Comparison of ENCODE assay signal across 14 cellular contexts in genomic region chr16:71474864-71475263, GRCh38. TPM values are rescaled to one million over a fixed set of nuclear protein-coding genes. Genes with fewer than 3 reads are reported as not detected.
DNase-seq lines count a peak whose midpoint lies in the region; ATAC-seq and TF ChIP-seq lines count a peak whose summit lies in the region.
"Had no signal": no experiment of that assay in that cellular context is flagged by ENCODE, and none has a peak within 500 bp of the region (broad histone marks: within the 10 kb centered on the region; RNA-seq: fewer than 3 reads in every experiment).

No MANE protein-coding gene starts in this region.

- H2BK5ac ChIP-seq in trophoblast cell (ENCODE audit: low read depth, low read length, poor library complexity) = no peak overlapping the region

- no peak overlapping the region for H2AK5ac ChIP-seq in trophoblast cell (ENCODE audit: low read length)

- H3K4me1 ChIP-seq in RWPE2 (ENCODE audit: insufficient read depth, poor library complexity, severe bottlenecking) (peaks cover 20% of the 10 kb centered on the region), trophoblast cell (ENCODE audit: control insufficient read depth in 1 of 2, insufficient read depth in 2 of 2, low read length in 2 of 2) (no peaks in the 10 kb centered on the region)

- peaks cover 2% of the 10 kb centered on the region for H3K9me3 ChIP-seq in RWPE2 (ENCODE audit: severe bottlenecking)
- H3K9me3 ChIP-seq in trophoblast cell (ENCODE audit: insufficient read depth, low read depth, low read length) = no peaks in the 10 kb centered on the region

- H3K27me3 ChIP-seq in RWPE2 (ENCODE audit: insufficient read depth, poor library complexity, severe bottlenecking) (no peaks in the 10 kb centered on the region), trophoblast cell (ENCODE audit: insufficient read depth, low read length) (no peaks in the 10 kb centered on the region)

- H2AFZ ChIP-seq in trophoblast cell (ENCODE audit: insufficient read depth, low read length, poor library complexity) = no peak overlapping the region

- WGBS in trophoblast cell (ENCODE audit: extremely low coverage, insufficient coverage, insufficient read length) = no CpG with 5 or more reads among the region's 3 CpGs

- POLR2A ChIA-PET in HEK293T (lab: Yijun Ruan, JAX) = interaction anchor here (1.0 to 1.1 kb wide), 2 partner anchors 9 to 13 kb away, joined by 3 to 5 read pairs; partner anchors contain the start of gene ZNF23

- H3K4ac ChIP-seq in trophoblast cell (ENCODE audit: low read depth, low read length) = no peak overlapping the region

- no peak overlapping the region for H2BK12ac ChIP-seq in trophoblast cell (ENCODE audit: low read length)

- H4K12ac ChIP-seq in trophoblast cell (ENCODE audit: low read depth, low read length) = no peak overlapping the region

- H3K79me2 ChIP-seq in trophoblast cell (ENCODE audit: control insufficient read depth, insufficient read depth, low read length, poor library complexity) = no peaks in the 10 kb centered on the region

- no peak overlapping the region for H3K9ac ChIP-seq in trophoblast cell (ENCODE audit: low read length)

- no peak for TF ChIP-seq CTCF in RWPE2 (IDR thresholded peaks at IDR 0.05; ENCODE audit: poor library complexity, severe bottlenecking)
- no peak for TF ChIP-seq CTCF in epithelial cell of proximal tubule (conservative IDR thresholded peaks at IDR 0.05; ENCODE audit: low read depth, low read length)

- DNase-seq in GM04504 (ENCODE audit: low read depth) = peak; percentile 76
- peak; percentile 80 for DNase-seq in RWPE2 (ENCODE audit: low spot score)
- peak; percentile 89 for DNase-seq in epithelial cell of proximal tubule (ENCODE audit: low read depth)
- DNase-seq in trophoblast cell = peak; percentile 59 to 69
- no peak for DNase-seq in NK-92 treated with Interleukin-12 subunit alpha and Interleukin-12 subunit beta, amount 100 ng/mL, for 24 hours (lab: John Stamatoyannopoulos, UW)
- no peak for DNase-seq in HEK293T (ENCODE audit: extremely low spot score)
- DNase-seq in SK-N-DZ (ENCODE audit: low spot score) = no peak
- no peak for DNase-seq in NCI-H748 treated with DMSO at 0.1 percent for 48 hours (lab: John Stamatoyannopoulos, UW)
- DNase-seq: activated CD8-positive, alpha-beta memory T cell treated with anti-CD3 and anti-CD28 coated beads, Interleukin-2, amount 10 ng/mL, durations not matched to agents 7 days and 5 days; effector CD8-positive, alpha-beta T cell; H7; KBM-7; NCI-H2171 had no signal

- H3K14ac ChIP-seq in trophoblast cell (ENCODE audit: low read length) = no peak overlapping the region

- H3K27ac ChIP-seq in RWPE2 (ENCODE audit: poor library complexity, severe bottlenecking) (peak overlapping the region; percentile 92), trophoblast cell (ENCODE audit: low read depth, low read length) (no peak overlapping the region)
- H3K27ac ChIP-seq: VCaP had no signal

- H4K91ac ChIP-seq in trophoblast cell (ENCODE audit: low read depth, low read length) = no peak overlapping the region

- H3K18ac ChIP-seq in trophoblast cell (ENCODE audit: low read length) = no peak overlapping the region

- H3K4me2 ChIP-seq in trophoblast cell (ENCODE audit: low read length) = no peak overlapping the region

- CTCF ChIA-PET in HEK293T (lab: Yijun Ruan, JAX) = no interaction called here

- H3K4me3 ChIP-seq in RWPE2 (ENCODE audit: severe bottlenecking) (no peak overlapping the region), epithelial cell of proximal tubule (ENCODE audit: low read depth, low read length) (no peak overlapping the region), trophoblast cell (ENCODE audit: low read depth, low read length) (no peak overlapping the region)

- H4K8ac ChIP-seq in trophoblast cell (ENCODE audit: low read depth, low read length) = no peak overlapping the region

- peak; percentile 98 for ATAC-seq in RWPE2 (ENCODE audit: low read depth)
- ATAC-seq: activated CD8-positive, alpha-beta memory T cell treated with anti-CD3 and anti-CD28 coated beads, Interleukin-2, amount 10 ng/mL, durations not matched to agents 7 days and 5 days had no signal

- H3K36me3 ChIP-seq in RWPE2 (ENCODE audit: low read depth) (peaks cover 30% of the 10 kb centered on the region), trophoblast cell (ENCODE audit: control insufficient read depth in 1 of 2, insufficient read depth in 2 of 2, low read length in 2 of 2) (peaks cover 0 to 4% of the 10 kb centered on the region in 2 experiments)

- no peak overlapping the region for H2BK120ac ChIP-seq in trophoblast cell (ENCODE audit: insufficient read depth, low read length, poor library complexity)

- H3K79me1 ChIP-seq in trophoblast cell (ENCODE audit: low read length) = no peaks in the 10 kb centered on the region

- no peak overlapping the region for H3K23ac ChIP-seq in trophoblast cell (ENCODE audit: low read length)

TF ChIP-seq in HEK293T, 16 proteins besides CTCF, POLR2A, EP300 and RAD21:
- no peak for TF ChIP-seq TARDBP (IDR thresholded peaks at IDR 0.05)
- no peak for TF ChIP-seq LEF1 (IDR thresholded peaks at IDR 0.05; ENCODE audit: borderline replicate concordance)
- no peak for TF ChIP-seq SUZ12 (IDR thresholded peaks at IDR 0.05)
- no peak for TF ChIP-seq FOXA1 (IDR thresholded peaks at IDR 0.05)
- TF ChIP-seq HDGF (IDR thresholded peaks at IDR 0.05; ENCODE audit: borderline replicate concordance) = no peak
- no peak for TF ChIP-seq BHLHE40 (IDR thresholded peaks at IDR 0.05; ENCODE audit: borderline replicate concordance)

RNA-seq across cellular contexts. Expression of gene ZNF23, which starts 12.8 kb away (rescaled TPM):
- total RNA-seq in epithelial cell of proximal tubule = 4.7 and 5.9 TPM in 2 replicates
- 4.1 and 4.3 TPM in 2 replicates for polyA plus RNA-seq in trophoblast cell (2013)
- 9.0 and 12.2 TPM in 2 replicates for polyA plus RNA-seq in SK-N-DZ (2014; cell fraction: cytosol; rRNA removed)
- 13.6 and 19.9 TPM in 2 replicates for polyA plus RNA-seq in SK-N-DZ (2014; cell fraction: nucleus; rRNA removed)

RNA-seq across cellular contexts. Expression of gene ZNF19, which starts 14.3 kb away (rescaled TPM):
- 0.81 and 1.7 TPM in 2 replicates for total RNA-seq in epithelial cell of proximal tubule
- polyA plus RNA-seq in trophoblast cell (2013) = 1.3 and 1.5 TPM in 2 replicates
- 4.0 and 5.3 TPM in 2 replicates for polyA plus RNA-seq in SK-N-DZ (2014; cell fraction: cytosol; rRNA removed)
- 4.0 and 5.2 TPM in 2 replicates for polyA plus RNA-seq in SK-N-DZ (2014; cell fraction: nucleus; rRNA removed)

RNA-seq across cellular contexts. Expression of gene TLE7, which starts 33.0 kb away (rescaled TPM):
- total RNA-seq in epithelial cell of proximal tubule = not detected in 2 replicates
- polyA plus RNA-seq in trophoblast cell (2013) = not detected in 2 replicates
- 0.16 TPM in 1 of 2 replicates, not detected in the other for polyA plus RNA-seq in SK-N-DZ (2014; cell fraction: cytosol; rRNA removed)
- 0.85 TPM in 1 of 2 replicates, not detected in the other for polyA plus RNA-seq in SK-N-DZ (2014; cell fraction: nucleus; rRNA removed)
- total RNA-seq: activated CD8-positive, alpha-beta memory T cell treated with anti-CD3 and anti-CD28 coated beads, Interleukin-2, amount 10 ng/mL, durations not matched to agents 7 days and 5 days; H7 had no signal

RNA-seq across cellular contexts. Expression of gene CHST4, which starts 51.4 kb away (rescaled TPM):
- 0.12 and 1.1 TPM in 2 replicates for total RNA-seq in epithelial cell of proximal tubule
- 0.12 TPM in 2 replicates for polyA plus RNA-seq in trophoblast cell (2013)
- not detected in 2 replicates for polyA plus RNA-seq in SK-N-DZ (2014; cell fraction: cytosol; rRNA removed)
- not detected in 2 replicates for polyA plus RNA-seq in SK-N-DZ (2014; cell fraction: nucleus; rRNA removed)
- total RNA-seq: activated CD8-positive, alpha-beta memory T cell treated with anti-CD3 and anti-CD28 coated beads, Interleukin-2, amount 10 ng/mL, durations not matched to agents 7 days and 5 days had no signal

Comparison
In these comparisons a context has a peak if more than half of its experiments do, and no peak if none do; other contexts are left out.
1. DNase-seq: peak in GM04504 (single experiment), RWPE2 (single experiment), epithelial cell of proximal tubule (single experiment) and trophoblast cell (2 of 2); none in NK-92 treated with Interleukin-12 subunit alpha and Interleukin-12 subunit beta, amount 100 ng/mL, for 24 hours (single experiment), HEK293T (single experiment), SK-N-DZ (single experiment) and NCI-H748 treated with DMSO at 0.1 percent for 48 hours (single experiment).